13 cellular contexts compared by ENCODE assay signal in genomic region chr1:91672601-91673161, GRCh38.
A peak's percentile ranks its signal among the peaks of the same experiment; 100 is the strongest.
DNase-seq lines count a peak whose midpoint lies in the region; ATAC-seq lines count a peak whose summit lies in the region.
"Had no signal": no experiment of that assay in that cellular context is flagged by ENCODE, and none has a peak within 500 bp of the region (broad histone marks: within the 10 kb centered on the region; RNA-seq: fewer than 3 reads in every experiment).

No MANE protein-coding gene starts in this region.

- H3K4me3 Mint-ChIP-seq in activated CD4-positive, alpha-beta T cell treated with anti-CD3 and anti-CD28 coated beads, Interleukin-2, amount 10 ng/mL, durations not matched to agents 7 days and 5 days: no peak overlapping the region
- H3K4me3 Mint-ChIP-seq: activated naive CD8-positive, alpha-beta T cell treated with anti-CD3 and anti-CD28 coated beads, Interleukin-2, amount 10 ng/mL, durations not matched to agents 7 days and 5 days; mesothelial cell of epicardium had no signal

- ATAC-seq in HG02938 (IDR thresholded peaks at IDR 0.05; ENCODE audit: unreplicated experiment): no peak

- peaks cover 10% of the 10 kb centered on the region for H3K9me3 Mint-ChIP-seq in activated CD4-positive, alpha-beta T cell treated with anti-CD3 and anti-CD28 coated beads, Interleukin-2, amount 10 ng/mL, durations not matched to agents 7 days and 5 days

- peak overlapping the region; percentile 6 for H3K27ac Mint-ChIP-seq in activated CD4-positive, alpha-beta T cell treated with anti-CD3 and anti-CD28 coated beads, Interleukin-2, amount 10 ng/mL, durations not matched to agents 7 days and 5 days
- H3K27ac Mint-ChIP-seq: activated naive CD8-positive, alpha-beta T cell treated with anti-CD3 and anti-CD28 coated beads, Interleukin-2, amount 10 ng/mL, durations not matched to agents 7 days and 5 days; mesothelial cell of epicardium had no signal

- DNase-seq in activated CD4-positive, alpha-beta T cell treated with anti-CD3 and anti-CD28 coated beads for 48 hours: peak; percentile 57
- DNase-seq in activated CD4-positive, alpha-beta T cell treated with anti-CD3 and anti-CD28 coated beads, Interleukin-2, amount 50 U/mL, for 4 hours: no peak
- DNase-seq in activated CD4-positive, alpha-beta T cell treated with anti-CD3 and anti-CD28 coated beads, Interleukin-2, amount 10 ng/mL, durations not matched to agents 7 days and 5 days: peak; percentile 7
- peak; percentile 44 for DNase-seq in dermis blood vessel endothelial cell
- DNase-seq in stimulated activated CD4-positive, alpha-beta T cell treated with anti-CD3 and anti-CD28 coated beads, Interleukin-4, amount 100 ng/mL, for 24 hours: peak; percentile 20
- no peak for DNase-seq in DMS79 treated with DMSO at 0.1 percent for 48 hours (lab: John Stamatoyannopoulos, UW)
- DNase-seq in RPMI8226: no peak
- DNase-seq: activated naive CD8-positive, alpha-beta T cell treated with anti-CD3 and anti-CD28 coated beads, Interleukin-2, amount 10 ng/mL, durations not matched to agents 7 days and 5 days; C1 segment of cervical spinal cord; NCI-H2029; substantia nigra had no signal

- peaks cover 4% of the 10 kb centered on the region for H3K36me3 Mint-ChIP-seq in activated CD4-positive, alpha-beta T cell treated with anti-CD3 and anti-CD28 coated beads, Interleukin-2, amount 10 ng/mL, durations not matched to agents 7 days and 5 days (ENCODE audit: low read depth)
- H3K36me3 Mint-ChIP-seq: activated naive CD8-positive, alpha-beta T cell treated with anti-CD3 and anti-CD28 coated beads, Interleukin-2, amount 10 ng/mL, durations not matched to agents 7 days and 5 days; mesothelial cell of epicardium had no signal

- H3K4me1 Mint-ChIP-seq in activated CD4-positive, alpha-beta T cell treated with anti-CD3 and anti-CD28 coated beads, Interleukin-2, amount 10 ng/mL, durations not matched to agents 7 days and 5 days: peaks cover 26% of the 10 kb centered on the region
- H3K4me1 Mint-ChIP-seq: mesothelial cell of epicardium had no signal

- CTCF ChIA-PET in activated CD4-positive, alpha-beta T cell treated with anti-CD3 and anti-CD28 coated beads, Interleukin-2, amount 10 ng/mL, durations not matched to agents 7 days and 5 days (lab: Charles Lee): interaction anchor here (1.2 kb wide), 2 partner anchors 10 to 15 kb away, joined by 3 read pairs; no protein-coding TSS in a partner anchor

- no peaks in the 10 kb centered on the region for H3K27me3 Mint-ChIP-seq in activated CD4-positive, alpha-beta T cell treated with anti-CD3 and anti-CD28 coated beads, Interleukin-2, amount 10 ng/mL, durations not matched to agents 7 days and 5 days
- H3K27me3 Mint-ChIP-seq: activated naive CD8-positive, alpha-beta T cell treated with anti-CD3 and anti-CD28 coated beads, Interleukin-2, amount 10 ng/mL, durations not matched to agents 7 days and 5 days had no signal

- POLR2A ChIA-PET in activated CD4-positive, alpha-beta T cell treated with anti-CD3 and anti-CD28 coated beads, Interleukin-2, amount 10 ng/mL, durations not matched to agents 7 days and 5 days (lab: Charles Lee): interaction anchor here (0.7 kb wide), 1 partner anchor 58 kb away, joined by 3 read pairs; no protein-coding TSS in a partner anchor

Comparison
In these comparisons a context has a peak if more than half of its experiments do, and no peak if none do; other contexts are left out.
1. DNase-seq: peak in activated CD4-positive, alpha-beta T cell treated with anti-CD3 and anti-CD28 coated beads for 48 hours (single experiment), activated CD4-positive, alpha-beta T cell treated with anti-CD3 and anti-CD28 coated beads, Interleukin-2, amount 10 ng/mL, durations not matched to agents 7 days and 5 days (single experiment), dermis blood vessel endothelial cell (single experiment) and stimulated activated CD4-positive, alpha-beta T cell treated with anti-CD3 and anti-CD28 coated beads, Interleukin-4, amount 100 ng/mL, for 24 hours (single experiment); none in activated CD4-positive, alpha-beta T cell treated with anti-CD3 and anti-CD28 coated beads, Interleukin-2, amount 50 U/mL, for 4 hours (0 of 2), DMS79 treated with DMSO at 0.1 percent for 48 hours (single experiment) and RPMI8226 (single experiment).